Comparison of ENCODE assay signal across 15 cellular contexts in genomic region chr10:72753760-72754231, GRCh38.
A peak's percentile ranks its signal among the peaks of the same experiment; 100 is the strongest.
DNase-seq lines count a peak whose midpoint lies in the region; ATAC-seq and TF ChIP-seq lines count a peak whose summit lies in the region.
"Had no signal": no experiment of that assay in that cellular context is flagged by ENCODE, and none has a peak within 500 bp of the region (broad histone marks: within the 10 kb centered on the region; RNA-seq: fewer than 3 reads in every experiment).

No MANE protein-coding gene starts in this region.

- peak; percentile 54 for ATAC-seq in left lung
- no peak for ATAC-seq in GM21381 (IDR thresholded peaks at IDR 0.05; ENCODE audit: unreplicated experiment)
- no peak for ATAC-seq in HG03280 (IDR thresholded peaks at IDR 0.05; ENCODE audit: unreplicated experiment)
- ATAC-seq: body of pancreas, GM12878 had no signal

- no peaks in the 10 kb centered on the region for H3K9me3 ChIP-seq in HUES64 (ENCODE audit: insufficient read depth, low read depth, low read length)
- H3K9me3 ChIP-seq in left lung: no peaks in the 10 kb centered on the region
- H3K9me3 ChIP-seq: body of pancreas, esophagus squamous epithelium, heart right ventricle had no signal

- H3K4me3 ChIP-seq in HUES64 (ENCODE audit: low read length): no peak overlapping the region
- no peak overlapping the region for H3K4me3 ChIP-seq in left lung
- H3K4me3 ChIP-seq: body of pancreas, esophagus squamous epithelium, GM12878, heart right ventricle had no signal

- H3K9ac ChIP-seq in HUES64 (ENCODE audit: low read depth, low read length): no peak overlapping the region

- H3K27me3 ChIP-seq in HUES64 (ENCODE audit: insufficient read depth, low read length) (no peaks in the 10 kb centered on the region), left lung (no peaks in the 10 kb centered on the region)
- H3K27me3 ChIP-seq: body of pancreas, esophagus squamous epithelium, heart right ventricle had no signal

- H3K9me3 Mint-ChIP-seq in type B pancreatic cell: no peaks in the 10 kb centered on the region

- H3K36me3 Mint-ChIP-seq in type B pancreatic cell: no peaks in the 10 kb centered on the region

- H3K4me3 Mint-ChIP-seq in type B pancreatic cell: no peak overlapping the region

- no peak overlapping the region for H3K27ac Mint-ChIP-seq in type B pancreatic cell

- intact Hi-C loops in left lung (cut with DNase I): no loop called here

- DNase-seq in CMK (ENCODE audit: low read depth) (peak; percentile 37), SKM-1 treated with dmso at 0.1 percent for 144 hours (lab: John Stamatoyannopoulos, UW; ENCODE audit: unreplicated experiment) (peak; percentile 87), left lung (no peak), type B pancreatic cell (ENCODE audit: extremely low spot score, unreplicated experiment) (no peak)
- no peak for DNase-seq in activated T-cell treated with anti-CD3 and anti-CD28 coated beads, Interleukin-2, amount 50 U/mL, for 1 hour
- DNase-seq: activated CD4-positive, alpha-beta T cell treated with anti-CD3 and anti-CD28 coated beads, Interleukin-2, amount 50 U/mL, for 48 hours; activated effector memory CD4-positive, alpha-beta T cell treated with Interleukin-2 at 50 U/mL for 16 hours; body of pancreas; esophagus squamous epithelium; heart right ventricle had no signal

- no peaks in the 10 kb centered on the region for H3K36me3 ChIP-seq in HUES64 (ENCODE audit: insufficient read depth, low read length)
- no peaks in the 10 kb centered on the region for H3K36me3 ChIP-seq in left lung
- H3K36me3 ChIP-seq: esophagus squamous epithelium, heart right ventricle had no signal

- peaks cover 50% of the 10 kb centered on the region for H3K4me1 ChIP-seq in HUES64 (ENCODE audit: insufficient read depth, low read length)
- H3K4me1 ChIP-seq in left lung: peaks cover 0 to 18% of the 10 kb centered on the region in 2 donors
- H3K4me1 ChIP-seq: body of pancreas had no signal

- H3K27ac ChIP-seq in HUES64 (ENCODE audit: low read depth, low read length): peak overlapping the region; percentile 43; the same call in 1 of the 2 replicates
- peak overlapping the region in 1 of 2 donors; percentile 71 for H3K27ac ChIP-seq in left lung
- H3K27ac ChIP-seq: body of pancreas, esophagus squamous epithelium, heart right ventricle, RWPE1 had no signal

- 63% methylated on average over 2 of the region's 3 CpGs for WGBS in HUES64

- H3K27me3 Mint-ChIP-seq in type B pancreatic cell: no peaks in the 10 kb centered on the region

- peaks cover 18% of the 10 kb centered on the region for H3K4me1 Mint-ChIP-seq in type B pancreatic cell (ENCODE audit: unreplicated experiment)

- TF ChIP-seq CTCF in left lung (IDR thresholded peaks at IDR 0.05): no peak
- TF ChIP-seq CTCF in type B pancreatic cell (conservative IDR thresholded peaks at IDR 0.05): no peak

Comparison
In these comparisons a context has a peak if more than half of its experiments do, and no peak if none do; other contexts are left out.
1. DNase-seq: peak in CMK (single experiment) and SKM-1 treated with dmso at 0.1 percent for 144 hours (single experiment); none in left lung (0 of 2), activated T-cell treated with anti-CD3 and anti-CD28 coated beads, Interleukin-2, amount 50 U/mL, for 1 hour (single experiment) and type B pancreatic cell (single experiment).